In the genomic region with DNA sequence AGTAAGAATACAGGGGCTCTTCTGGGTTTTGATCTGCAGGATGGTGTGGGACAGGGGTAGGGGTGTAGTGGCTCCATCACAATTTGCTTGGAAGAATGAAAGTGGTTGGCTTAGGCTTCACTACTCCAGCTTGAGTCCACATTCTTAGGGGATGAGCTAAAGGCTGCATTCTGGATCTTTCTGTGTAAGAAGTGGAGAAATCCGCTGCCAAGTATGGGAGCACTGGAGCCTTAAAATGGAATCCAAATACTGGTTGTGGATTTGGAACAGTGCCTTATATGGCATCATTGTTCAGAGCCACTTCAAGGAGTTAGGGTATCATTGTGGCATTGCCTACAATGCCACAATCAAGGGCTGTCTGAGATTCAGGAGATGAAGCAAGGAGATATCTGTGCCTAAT, we compare ENCODE assay signal across 18 cellular contexts.
A peak's percentile ranks its signal among the peaks of the same experiment; 100 is the strongest.
DNase-seq lines count a peak whose midpoint lies in the region; ATAC-seq and TF ChIP-seq lines count a peak whose summit lies in the region.
"Had no signal": no experiment of that assay in that cellular context is flagged by ENCODE, and none has a peak within 500 bp of the region (broad histone marks: within the 10 kb centered on the region; RNA-seq: fewer than 3 reads in every experiment).

No MANE protein-coding gene starts in this region.

- no peak for TF ChIP-seq CTCF in SK-N-SH (IDR thresholded peaks at IDR 0.05)
- no peak for TF ChIP-seq CTCF in epithelial cell of proximal tubule (conservative IDR thresholded peaks at IDR 0.05; ENCODE audit: low read depth, low read length)
- TF ChIP-seq CTCF in Caco-2 (IDR thresholded peaks at IDR 0.05; ENCODE audit: insufficient read depth in 1 of 2, low read depth in 1 of 2, low read length in 1 of 2, severe bottlenecking in 1 of 2, unreplicated experiment in 1 of 2): no peak

- no peak overlapping the region for H3K9ac ChIP-seq in SK-N-SH
- H3K9ac ChIP-seq: BLaER1 had no signal

- 0 out of 4 replicates have a peak, but pooled peaks of 1 of the 2 experiments have one; percentile 18 for TF ChIP-seq EP300 in SK-N-SH (IDR thresholded peaks at IDR 0.05; ENCODE audit: borderline replicate concordance in 1 of 2, low read depth in 1 of 2, low read length in 1 of 2)

- H3K36me3 ChIP-seq in SK-N-SH (replicated peaks in 1 of 2; ENCODE audit: control insufficient read depth in 1 of 2, insufficient read depth in 2 of 2, low read length in 1 of 2) (no peaks in the 10 kb centered on the region), Caco-2 (ENCODE audit: control insufficient read depth, insufficient read depth, low read length) (no peaks in the 10 kb centered on the region)
- H3K36me3 ChIP-seq: BLaER1 had no signal

- no peak for DNase-seq in SK-N-SH
- peak; percentile 22 for DNase-seq in epithelial cell of proximal tubule (ENCODE audit: low read depth)
- DNase-seq in kidney tubule cell (ENCODE audit: low spot score): peak; percentile 32
- no peak for DNase-seq in NCI-H1694 treated with DMSO at 0.1 percent for 48 hours (lab: John Stamatoyannopoulos, UW)
- no peak for DNase-seq in Caco-2
- no peak for DNase-seq in NAMALWA (ENCODE audit: low spot score)
- DNase-seq: CD8-positive, alpha-beta T cell; DND-41; NCI-H187 treated with DMSO at 0.1 percent for 48 hours; NCI-H748 treated with DMSO at 0.1 percent for 48 hours; PC-9 had no signal

- no peaks in the 10 kb centered on the region for H4K20me1 ChIP-seq in SK-N-SH (ENCODE audit: insufficient read depth)
- H4K20me1 ChIP-seq: BLaER1 had no signal

- H3K9me2 ChIP-seq in SK-N-SH: no peaks in the 10 kb centered on the region

- H3K4me3 ChIP-seq in SK-N-SH (ENCODE audit: low read depth in 2 of 2, low read length in 1 of 2) (no peak overlapping the region), epithelial cell of proximal tubule (ENCODE audit: low read depth, low read length) (no peak overlapping the region), Caco-2 (ENCODE audit: low read depth, low read length) (no peak overlapping the region)
- H3K4me3 ChIP-seq: BLaER1, GM12878, PC-9 had no signal

- no peak overlapping the region for H3K27ac ChIP-seq in SK-N-SH (ENCODE audit: low read depth in 2 of 2, low read length in 1 of 2)
- H3K27ac ChIP-seq: 22Rv1, BLaER1, HL-60, PC-9 had no signal

- no peak overlapping the region for H2AFZ ChIP-seq in SK-N-SH (ENCODE audit: low read depth)
- H2AFZ ChIP-seq: PC-9 had no signal

- H3F3A ChIP-seq in SK-N-SH (replicated peaks; ENCODE audit: insufficient read depth): peaks cover 4% of the 10 kb centered on the region

- H3K4me2 ChIP-seq in SK-N-SH: no peak overlapping the region
- H3K4me2 ChIP-seq: BLaER1, PC-9 had no signal

- H3K36me3 Mint-ChIP-seq in Caco-2 (ENCODE audit: insufficient read depth, unreplicated experiment): no peaks in the 10 kb centered on the region
- H3K36me3 Mint-ChIP-seq: CD8-positive, alpha-beta T cell had no signal

- ATAC-seq in SK-N-SH treated with all-trans-retinoic acid at 6 μM for 48 hours: no peak; the same call in 2 of the 3 replicates
- no peak for ATAC-seq in GM21390 (IDR thresholded peaks at IDR 0.05; ENCODE audit: unreplicated experiment)
- ATAC-seq: CD8-positive, alpha-beta T cell; GM12878; HCT116 had no signal

- POLR2A ChIA-PET in SK-N-SH (lab: Yijun Ruan, JAX) (no interaction called here), Caco-2 (lab: Charles Lee) (no interaction called here)

- intact Hi-C loops in Caco-2 (cut with micrococcal nuclease; ENCODE audit: unreplicated experiment): no loop called here

- no peaks in the 10 kb centered on the region for H3K27me3 Mint-ChIP-seq in Caco-2 (ENCODE audit: insufficient read depth, unreplicated experiment)

- H3K9me3 Mint-ChIP-seq in Caco-2 (ENCODE audit: unreplicated experiment): no peaks in the 10 kb centered on the region
- H3K9me3 Mint-ChIP-seq: CD8-positive, alpha-beta T cell had no signal

- H3K79me2 ChIP-seq in SK-N-SH (ENCODE audit: insufficient read depth): no peaks in the 10 kb centered on the region

- H3K27ac Mint-ChIP-seq in Caco-2 (ENCODE audit: unreplicated experiment): no peak overlapping the region
- H3K27ac Mint-ChIP-seq: CD8-positive, alpha-beta T cell had no signal

- peaks cover 0 to 4% of the 10 kb centered on the region in 2 experiments; a peak in 1 of 4 replicates for H3K4me1 ChIP-seq in SK-N-SH (ENCODE audit: control insufficient read depth in 1 of 2, insufficient read depth in 2 of 2, low read depth in 1 of 2, low read length in 1 of 2)
- H3K4me1 ChIP-seq in Caco-2: peaks cover 6% of the 10 kb centered on the region; the same call in 1 of the 2 replicates
- H3K4me1 ChIP-seq: BLaER1 had no signal

- WGBS in SK-N-SH (ENCODE audit: low lambda C conversion rate): 55% methylated on average over 1 of the region's 1 CpG

- H3K9me3 ChIP-seq in SK-N-SH (no peaks in the 10 kb centered on the region), Caco-2 (no peaks in the 10 kb centered on the region)
- H3K9me3 ChIP-seq: BLaER1 had no signal

- no TSS peak for BruUV-seq in Caco-2 (replicated peaks; lab: Mats Ljungman, UMichigan)

- TF ChIP-seq RAD21 in SK-N-SH (IDR thresholded peaks at IDR 0.05; ENCODE audit: low read length): no peak

- H3K4me1 Mint-ChIP-seq in Caco-2 (ENCODE audit: low read depth, unreplicated experiment): peaks cover 8% of the 10 kb centered on the region

- CTCF ChIA-PET in SK-N-SH (lab: Yijun Ruan, JAX): no interaction called here
- CTCF ChIA-PET in Caco-2 (lab: Charles Lee): no interaction called here

- H3K4me3 Mint-ChIP-seq in Caco-2 (ENCODE audit: unreplicated experiment): no peak overlapping the region
- H3K4me3 Mint-ChIP-seq: CD8-positive, alpha-beta T cell had no signal

- H3K27me3 ChIP-seq in SK-N-SH (ENCODE audit: insufficient read depth) (no peaks in the 10 kb centered on the region), Caco-2 (replicated peaks; ENCODE audit: control insufficient read depth, insufficient read depth, low read length) (no peaks in the 10 kb centered on the region)
- H3K27me3 ChIP-seq: BLaER1 had no signal

TF ChIP-seq in SK-N-SH, 30 proteins besides CTCF, POLR2A, EP300 and RAD21:
- TF ChIP-seq JUND (IDR thresholded peaks at IDR 0.05): 0 out of 2 replicates have a peak, but pooled peaks have one; percentile 2
- TF ChIP-seq, protein P1, sequence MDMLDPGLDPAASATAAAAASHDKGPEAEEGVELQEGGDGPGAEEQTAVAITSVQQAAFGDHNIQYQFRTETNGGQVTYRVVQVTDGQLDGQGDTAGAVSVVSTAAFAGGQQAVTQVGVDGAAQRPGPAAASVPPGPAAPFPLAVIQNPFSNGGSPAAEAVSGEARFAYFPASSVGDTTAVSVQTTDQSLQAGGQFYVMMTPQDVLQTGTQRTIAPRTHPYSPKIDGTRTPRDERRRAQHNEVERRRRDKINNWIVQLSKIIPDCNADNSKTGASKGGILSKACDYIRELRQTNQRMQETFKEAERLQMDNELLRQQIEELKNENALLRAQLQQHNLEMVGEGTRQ (IDR thresholded peaks at IDR 0.05; ENCODE audit: borderline replicate concordance, low read depth, low read length): no peak

TF ChIP-seq in SK-N-SH treated with all-trans-retinoic acid at 6 μM for 48 hours, 23 proteins besides CTCF, POLR2A, EP300 and RAD21 (continues in another document):
- TF ChIP-seq TCF4 (CRISPR knock-in tag; IDR thresholded peaks at IDR 0.05; ENCODE audit: borderline replicate concordance) (no peak), OSR1 (CRISPR knock-in tag; IDR thresholded peaks at IDR 0.05) (no peak), ZFP30 (CRISPR knock-in tag; IDR thresholded peaks at IDR 0.05) (no peak), ESRRG (CRISPR knock-in tag; IDR thresholded peaks at IDR 0.05) (no peak), ISL1 (CRISPR knock-in tag; IDR thresholded peaks at IDR 0.05) (no peak), GLIS3 (CRISPR knock-in tag; IDR thresholded peaks at IDR 0.05) (no peak), SNAI2 (CRISPR knock-in tag; IDR thresholded peaks at IDR 0.05) (no peak), ZNF8 (CRISPR knock-in tag; IDR thresholded peaks at IDR 0.05) (no peak), RARB (CRISPR knock-in tag; IDR thresholded peaks at IDR 0.05) (no peak), PPARA (CRISPR knock-in tag; IDR thresholded peaks at IDR 0.05; ENCODE audit: borderline replicate concordance) (no peak)
- TF ChIP-seq, protein P2, sequence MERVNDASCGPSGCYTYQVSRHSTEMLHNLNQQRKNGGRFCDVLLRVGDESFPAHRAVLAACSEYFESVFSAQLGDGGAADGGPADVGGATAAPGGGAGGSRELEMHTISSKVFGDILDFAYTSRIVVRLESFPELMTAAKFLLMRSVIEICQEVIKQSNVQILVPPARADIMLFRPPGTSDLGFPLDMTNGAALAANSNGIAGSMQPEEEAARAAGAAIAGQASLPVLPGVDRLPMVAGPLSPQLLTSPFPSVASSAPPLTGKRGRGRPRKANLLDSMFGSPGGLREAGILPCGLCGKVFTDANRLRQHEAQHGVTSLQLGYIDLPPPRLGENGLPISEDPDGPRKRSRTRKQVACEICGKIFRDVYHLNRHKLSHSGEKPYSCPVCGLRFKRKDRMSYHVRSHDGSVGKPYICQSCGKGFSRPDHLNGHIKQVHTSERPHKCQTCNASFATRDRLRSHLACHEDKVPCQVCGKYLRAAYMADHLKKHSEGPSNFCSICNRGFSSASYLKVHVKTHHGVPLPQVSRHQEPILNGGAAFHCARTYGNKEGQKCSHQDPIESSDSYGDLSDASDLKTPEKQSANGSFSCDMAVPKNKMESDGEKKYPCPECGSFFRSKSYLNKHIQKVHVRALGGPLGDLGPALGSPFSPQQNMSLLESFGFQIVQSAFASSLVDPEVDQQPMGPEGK (CRISPR knock-in tag; IDR thresholded peaks at IDR 0.05; ENCODE audit: borderline replicate concordance): no peak
- TF ChIP-seq, protein P3, sequence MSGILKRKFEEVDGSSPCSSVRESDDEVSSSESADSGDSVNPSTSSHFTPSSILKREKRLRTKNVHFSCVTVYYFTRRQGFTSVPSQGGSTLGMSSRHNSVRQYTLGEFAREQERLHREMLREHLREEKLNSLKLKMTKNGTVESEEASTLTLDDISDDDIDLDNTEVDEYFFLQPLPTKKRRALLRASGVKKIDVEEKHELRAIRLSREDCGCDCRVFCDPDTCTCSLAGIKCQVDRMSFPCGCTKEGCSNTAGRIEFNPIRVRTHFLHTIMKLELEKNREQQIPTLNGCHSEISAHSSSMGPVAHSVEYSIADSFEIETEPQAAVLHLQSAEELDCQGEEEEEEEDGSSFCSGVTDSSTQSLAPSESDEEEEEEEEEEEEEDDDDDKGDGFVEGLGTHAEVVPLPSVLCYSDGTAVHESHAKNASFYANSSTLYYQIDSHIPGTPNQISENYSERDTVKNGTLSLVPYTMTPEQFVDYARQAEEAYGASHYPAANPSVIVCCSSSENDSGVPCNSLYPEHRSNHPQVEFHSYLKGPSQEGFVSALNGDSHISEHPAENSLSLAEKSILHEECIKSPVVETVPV (CRISPR knock-in tag; IDR thresholded peaks at IDR 0.05): no peak

Comparison
In these comparisons a context has a peak if more than half of its experiments do, and no peak if none do; other contexts are left out.
1. DNase-seq: peak in epithelial cell of proximal tubule (single experiment) and kidney tubule cell (single experiment); none in SK-N-SH (single experiment), NCI-H1694 treated with DMSO at 0.1 percent for 48 hours (single experiment), Caco-2 (0 of 2) and NAMALWA (single experiment).